Comparison of ENCODE assay signal across 17 cellular contexts in the genomic region with DNA sequence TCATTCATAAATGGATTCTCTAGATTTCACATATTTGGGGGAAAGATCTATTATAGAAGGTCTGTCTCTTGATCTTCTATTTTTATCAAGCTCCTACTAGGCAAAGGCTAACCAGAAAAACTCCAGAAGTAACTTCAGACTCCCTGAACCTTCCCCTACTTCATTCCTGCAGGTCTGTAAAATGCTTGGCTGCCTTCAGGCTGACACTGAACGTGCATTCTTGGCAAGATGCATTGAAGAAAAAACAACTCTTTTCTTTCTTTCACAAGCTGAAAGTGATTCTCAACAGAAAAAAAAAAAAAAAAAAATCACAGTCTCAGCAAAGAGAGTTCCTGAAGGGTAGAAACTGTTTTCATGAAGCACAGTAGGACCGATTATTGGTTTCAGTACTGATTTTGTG. TPM values are rescaled to one million over a fixed set of nuclear protein-coding genes. Genes with fewer than 3 reads are reported as not detected.
A peak's percentile ranks its signal among the peaks of the same experiment; 100 is the strongest.
DNase-seq lines count a peak whose midpoint lies in the region; ATAC-seq and TF ChIP-seq lines count a peak whose summit lies in the region.
"Had no signal": no experiment of that assay in that cellular context is flagged by ENCODE, and none has a peak within 500 bp of the region (broad histone marks: within the 10 kb centered on the region; RNA-seq: fewer than 3 reads in every experiment).

No MANE protein-coding gene starts in this region.

- 52% methylated on average over 2 of the region's 2 CpGs for WGBS in hepatocyte (ENCODE audit: low lambda C conversion rate, missing lambda C conversion rate)

- H3K4me3 ChIP-seq in astrocyte of the spinal cord (ENCODE audit: low read depth, low read length): no peak overlapping the region
- no peak overlapping the region for H3K4me3 ChIP-seq in hepatocyte
- H3K4me3 ChIP-seq: K562 had no signal

- no peaks in the 10 kb centered on the region for H3K79me2 ChIP-seq in hepatocyte

- H3K27ac ChIP-seq in hepatocyte: peak overlapping the region; percentile 34

- in situ Hi-C loops in astrocyte of the spinal cord (cut with HindIII; ENCODE audit: low sequenced_read_pairs): no loop called here

- TF ChIP-seq EP300 in Ishikawa (IDR thresholded peaks at IDR 0.05; ENCODE audit: borderline replicate concordance): peak; percentile 72

- H2AFZ ChIP-seq in hepatocyte: no peak overlapping the region

- ATAC-seq in HG03442 (IDR thresholded peaks at IDR 0.05; ENCODE audit: unreplicated experiment): no peak
- ATAC-seq: CD8-positive, alpha-beta T cell; K562; PC-3 had no signal

- H3K27me3 ChIP-seq in hepatocyte: no peaks in the 10 kb centered on the region

- no peak; the same call in 1 of the 2 replicates for TF ChIP-seq RAD21 in Ishikawa (IDR thresholded peaks at IDR 0.05; ENCODE audit: low read depth)

- no peaks in the 10 kb centered on the region for H3K36me3 ChIP-seq in hepatocyte (replicated peaks; ENCODE audit: insufficient read depth, low read depth)

- H3K4me1 ChIP-seq in hepatocyte (ENCODE audit: insufficient read depth): no peaks in the 10 kb centered on the region

- peak; percentile 40 for DNase-seq in astrocyte of the spinal cord (ENCODE audit: low read depth, low spot score)
- no peak for DNase-seq in hepatocyte (ENCODE audit: low spot score)
- peak; percentile 72 for DNase-seq in renal cortical epithelial cell (ENCODE audit: low read depth)
- DNase-seq in A172 (ENCODE audit: low spot score): no peak
- DNase-seq in KG1 (lab: John Stamatoyannopoulos, UW): no peak
- DNase-seq in NCI-H2196 (lab: John Stamatoyannopoulos, UW; ENCODE audit: unreplicated experiment): no peak
- DNase-seq: CD8-positive, alpha-beta T cell; H9; NCI-H1048; NCI-H1436 treated with DMSO at 0.1 percent for 48 hours; NCI-H2029 treated with DMSO at 0.1 percent for 48 hours; NCI-H2171 treated with DMSO at 0.1 percent for 48 hours; NCI-H510A treated with DMSO at 0.1 percent for 48 hours; PC-3 had no signal

- TF ChIP-seq CTCF in astrocyte of the spinal cord (IDR thresholded peaks at IDR 0.05; ENCODE audit: low read depth, low read length) (no peak), hepatocyte (IDR thresholded peaks at IDR 0.05; ENCODE audit: poor library complexity) (no peak)

- H4K20me1 ChIP-seq in hepatocyte (ENCODE audit: insufficient read depth, poor library complexity, severe bottlenecking): no peaks in the 10 kb centered on the region

- no peaks in the 10 kb centered on the region for H3K9me2 ChIP-seq in hepatocyte (replicated peaks; ENCODE audit: insufficient read depth)

- no peak overlapping the region for H3K4me2 ChIP-seq in hepatocyte

- no peaks in the 10 kb centered on the region for H3K9me3 ChIP-seq in hepatocyte (ENCODE audit: low read depth)

TF ChIP-seq in Ishikawa, 13 proteins besides CTCF, POLR2A, EP300 and RAD21:
- TF ChIP-seq FOXM1 (IDR thresholded peaks at IDR 0.05; ENCODE audit: borderline replicate concordance, low read depth): no peak
- TF ChIP-seq USF1 (IDR thresholded peaks at IDR 0.05): no peak
- TF ChIP-seq ZBTB7A (IDR thresholded peaks at IDR 0.05; ENCODE audit: low read depth): no peak
- TF ChIP-seq CREB1 (IDR thresholded peaks at IDR 0.05; ENCODE audit: low read depth): no peak
- TF ChIP-seq TAF1 (IDR thresholded peaks at IDR 0.05; ENCODE audit: low read depth): no peak
- no peak for TF ChIP-seq CEBPB (IDR thresholded peaks at IDR 0.05)
- TF ChIP-seq EGR1 (IDR thresholded peaks at IDR 0.05): no peak
- TF ChIP-seq, protein P1, sequence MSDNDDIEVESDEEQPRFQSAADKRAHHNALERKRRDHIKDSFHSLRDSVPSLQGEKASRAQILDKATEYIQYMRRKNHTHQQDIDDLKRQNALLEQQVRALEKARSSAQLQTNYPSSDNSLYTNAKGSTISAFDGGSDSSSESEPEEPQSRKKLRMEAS (IDR thresholded peaks at IDR 0.05): no peak
- peak; percentile 71 for TF ChIP-seq NFIC (IDR thresholded peaks at IDR 0.05)
- TF ChIP-seq REST (IDR thresholded peaks at IDR 0.05; ENCODE audit: low read depth): no peak
- TF ChIP-seq TCF12 (IDR thresholded peaks at IDR 0.05; ENCODE audit: low read depth): peak; percentile 64
- TF ChIP-seq TEAD4 (IDR thresholded peaks at IDR 0.05): peak; percentile 69
- no peak for TF ChIP-seq YY1 (IDR thresholded peaks at IDR 0.05; ENCODE audit: low read depth)

RNA-seq across cellular contexts. Expression of gene OPHN1, which starts 12.7 kb away (rescaled TPM):
- total RNA-seq in hepatocyte (5.6 and 10.3 TPM in 2 replicates), renal cortical epithelial cell (12.5 and 13.9 TPM in 2 replicates)
- polyA plus RNA-seq in hepatocyte: 4.5 and 4.8 TPM in 2 replicates
- 2.7 and 4.0 TPM in 2 replicates for total RNA-seq in A172 (2014; rRNA removed; shearing (Covaris generic))

Comparison
In these comparisons a context has a peak if more than half of its experiments do, and no peak if none do; other contexts are left out.
1. DNase-seq: peak in astrocyte of the spinal cord (single experiment) and renal cortical epithelial cell (single experiment); none in hepatocyte (single experiment), A172 (single experiment), KG1 (single experiment) and NCI-H2196 (single experiment).